ENCODE assay signal across 1 cellular context in the genomic region with DNA sequence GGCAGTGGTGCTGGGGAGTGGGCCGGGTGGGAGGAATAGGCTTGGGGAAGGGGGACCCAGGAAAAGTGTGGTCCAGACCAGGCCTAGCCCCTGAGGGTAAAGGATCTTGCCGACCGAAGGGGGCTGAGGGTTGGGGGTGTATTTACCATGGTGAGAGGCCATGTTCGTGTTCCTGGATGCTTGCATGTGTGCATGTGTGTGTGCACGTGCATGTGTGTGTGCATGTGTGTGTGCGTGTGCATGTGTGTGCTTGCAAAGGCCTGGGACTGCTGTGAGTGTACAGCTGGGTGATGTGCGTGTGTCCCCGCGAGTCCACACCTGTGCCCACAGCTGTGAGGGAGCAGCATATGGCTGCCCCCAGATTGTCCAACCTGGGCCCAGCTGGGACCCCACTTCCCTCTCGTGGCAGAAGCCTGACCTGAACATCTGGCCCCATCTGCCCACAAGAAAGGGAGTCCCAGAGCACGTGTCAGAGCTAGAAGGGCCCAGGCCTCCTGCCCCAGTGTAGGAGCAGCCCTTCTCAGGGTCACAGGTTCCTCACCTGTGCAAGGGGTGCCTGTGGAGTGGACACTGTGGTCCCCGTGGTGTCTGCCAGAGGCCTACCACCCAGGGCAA.
A peak's percentile ranks its signal among the peaks of the same experiment; 100 is the strongest.
TF ChIP-seq lines count a peak whose summit lies in the region.

No MANE protein-coding gene starts in this region.

TF ChIP-seq in HepG2, 621 proteins besides CTCF, POLR2A, EP300 and RAD21:
- TF ChIP-seq, protein P1, sequence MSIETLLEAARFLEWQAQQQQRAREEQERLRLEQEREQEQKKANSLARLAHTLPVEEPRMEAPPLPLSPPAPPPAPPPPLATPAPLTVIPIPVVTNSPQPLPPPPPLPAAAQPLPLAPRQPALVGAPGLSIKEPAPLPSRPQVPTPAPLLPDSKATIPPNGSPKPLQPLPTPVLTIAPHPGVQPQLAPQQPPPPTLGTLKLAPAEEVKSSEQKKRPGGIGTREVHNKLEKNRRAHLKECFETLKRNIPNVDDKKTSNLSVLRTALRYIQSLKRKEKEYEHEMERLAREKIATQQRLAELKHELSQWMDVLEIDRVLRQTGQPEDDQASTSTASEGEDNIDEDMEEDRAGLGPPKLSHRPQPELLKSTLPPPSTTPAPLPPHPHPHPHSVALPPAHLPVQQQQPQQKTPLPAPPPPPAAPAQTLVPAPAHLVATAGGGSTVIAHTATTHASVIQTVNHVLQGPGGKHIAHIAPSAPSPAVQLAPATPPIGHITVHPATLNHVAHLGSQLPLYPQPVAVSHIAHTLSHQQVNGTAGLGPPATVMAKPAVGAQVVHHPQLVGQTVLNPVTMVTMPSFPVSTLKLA (IDR thresholded peaks at IDR 0.05): peak; percentile 87
- TF ChIP-seq, protein P2, sequence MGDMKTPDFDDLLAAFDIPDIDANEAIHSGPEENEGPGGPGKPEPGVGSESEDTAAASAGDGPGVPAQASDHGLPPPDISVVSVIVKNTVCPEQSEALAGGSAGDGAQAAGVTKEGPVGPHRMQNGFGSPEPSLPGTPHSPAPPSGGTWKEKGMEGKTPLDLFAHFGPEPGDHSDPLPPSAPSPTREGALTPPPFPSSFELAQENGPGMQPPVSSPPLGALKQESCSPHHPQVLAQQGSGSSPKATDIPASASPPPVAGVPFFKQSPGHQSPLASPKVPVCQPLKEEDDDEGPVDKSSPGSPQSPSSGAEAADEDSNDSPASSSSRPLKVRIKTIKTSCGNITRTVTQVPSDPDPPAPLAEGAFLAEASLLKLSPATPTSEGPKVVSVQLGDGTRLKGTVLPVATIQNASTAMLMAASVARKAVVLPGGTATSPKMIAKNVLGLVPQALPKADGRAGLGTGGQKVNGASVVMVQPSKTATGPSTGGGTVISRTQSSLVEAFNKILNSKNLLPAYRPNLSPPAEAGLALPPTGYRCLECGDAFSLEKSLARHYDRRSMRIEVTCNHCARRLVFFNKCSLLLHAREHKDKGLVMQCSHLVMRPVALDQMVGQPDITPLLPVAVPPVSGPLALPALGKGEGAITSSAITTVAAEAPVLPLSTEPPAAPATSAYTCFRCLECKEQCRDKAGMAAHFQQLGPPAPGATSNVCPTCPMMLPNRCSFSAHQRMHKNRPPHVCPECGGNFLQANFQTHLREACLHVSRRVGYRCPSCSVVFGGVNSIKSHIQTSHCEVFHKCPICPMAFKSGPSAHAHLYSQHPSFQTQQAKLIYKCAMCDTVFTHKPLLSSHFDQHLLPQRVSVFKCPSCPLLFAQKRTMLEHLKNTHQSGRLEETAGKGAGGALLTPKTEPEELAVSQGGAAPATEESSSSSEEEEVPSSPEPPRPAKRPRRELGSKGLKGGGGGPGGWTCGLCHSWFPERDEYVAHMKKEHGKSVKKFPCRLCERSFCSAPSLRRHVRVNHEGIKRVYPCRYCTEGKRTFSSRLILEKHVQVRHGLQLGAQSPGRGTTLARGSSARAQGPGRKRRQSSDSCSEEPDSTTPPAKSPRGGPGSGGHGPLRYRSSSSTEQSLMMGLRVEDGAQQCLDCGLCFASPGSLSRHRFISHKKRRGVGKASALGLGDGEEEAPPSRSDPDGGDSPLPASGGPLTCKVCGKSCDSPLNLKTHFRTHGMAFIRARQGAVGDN (CRISPR knock-in tag; IDR thresholded peaks at IDR 0.05): 0 out of 2 replicates have a peak, but pooled peaks have one; percentile 5
- no peak for TF ChIP-seq YEATS2 (CRISPR knock-in tag; IDR thresholded peaks at IDR 0.05; ENCODE audit: borderline replicate concordance)
